In genomic region chr4:42512226-42512625, GRCh38 we compare ENCODE assay signal across 23 cellular contexts.
"Had no signal": no experiment of that assay in that cellular context is flagged by ENCODE, and none has a peak within 500 bp of the region (broad histone marks: within the 10 kb centered on the region; RNA-seq: fewer than 3 reads in every experiment).

No MANE protein-coding gene starts in this region.

- H3K4me1 Mint-ChIP-seq: stimulated activated effector memory CD8-positive, alpha-beta T cell treated with anti-CD3 and anti-CD28 coated beads, Interleukin-12 subunit alpha, Interleukin-12 subunit beta, amount 100 ng/mL, for 72 hours had no signal

- DNase-seq: occipital lobe; ovary; posterior cingulate gyrus; psoas muscle; right cardiac atrium; right lobe of liver; sigmoid colon; small intestine; stimulated activated CD4-positive, alpha-beta T cell treated with anti-CD3 and anti-CD28 coated beads, Interleukin-15, amount 100 ng/mL, for 24 hours; stimulated activated CD4-positive, alpha-beta T cell treated with anti-CD3 and anti-CD28 coated beads, Interleukin-2, amount 100 ng/mL, for 24 hours; stimulated activated CD4-positive, alpha-beta T cell treated with anti-CD3 and anti-CD28 coated beads, Interleukin-2, amount 100 ng/mL, for 48 hours; stimulated activated CD4-positive, alpha-beta T cell treated with anti-CD3 and anti-CD28 coated beads, Interleukin-4, amount 100 ng/mL, for 24 hours; stimulated activated naive B cell treated with anti-CD40 and anti-IgM and Interleukin-4, amounts not matched to agents 10 μg/mL and 1 μg/mL and 100 μg/mL, for 72 hours; stimulated activated naive CD4-positive, alpha-beta T cell treated with Interleukin-2 at 50 U/mL for 16 hours; stomach; thyroid gland; trophoblast cell; upper lobe of left lung had no signal

- H3K27ac Mint-ChIP-seq: nephron; neural progenitor cell; progenitor cell of endocrine pancreas; stimulated activated effector memory CD8-positive, alpha-beta T cell treated with anti-CD3 and anti-CD28 coated beads, Interleukin-12 subunit alpha, Interleukin-12 subunit beta, amount 100 ng/mL, for 72 hours; stimulated activated naive B cell treated with anti-CD40 and anti-IgM and Interleukin-4, amounts not matched to agents 10 μg/mL and 1 μg/mL and 100 μg/mL, for 72 hours; stimulated activated naive CD8-positive, alpha-beta T cell treated with anti-CD3 and anti-CD28 coated beads, Interleukin-15, Interleukin-2, amounts not matched to agents 100 ng/mL and 50 ng/mL, for 24 hours had no signal

- H3K4me3 Mint-ChIP-seq: nephron; neural progenitor cell; stimulated activated effector memory CD8-positive, alpha-beta T cell treated with anti-CD3 and anti-CD28 coated beads, Interleukin-12 subunit alpha, Interleukin-12 subunit beta, amount 100 ng/mL, for 72 hours; stimulated activated naive B cell treated with anti-CD40 and anti-IgM and Interleukin-4, amounts not matched to agents 10 μg/mL and 1 μg/mL and 100 μg/mL, for 72 hours; stimulated activated naive CD8-positive, alpha-beta T cell treated with anti-CD3 and anti-CD28 coated beads, Interleukin-15, Interleukin-2, amounts not matched to agents 100 ng/mL and 50 ng/mL, for 24 hours had no signal

- H3K36me3 Mint-ChIP-seq: neural progenitor cell had no signal

- H3K27me3 Mint-ChIP-seq: stimulated activated naive B cell treated with anti-CD40 and anti-IgM and Interleukin-4, amounts not matched to agents 10 μg/mL and 1 μg/mL and 100 μg/mL, for 72 hours; stimulated activated naive CD8-positive, alpha-beta T cell treated with anti-CD3 and anti-CD28 coated beads, Interleukin-15, Interleukin-2, amounts not matched to agents 100 ng/mL and 50 ng/mL, for 24 hours had no signal

- H3K9me3 Mint-ChIP-seq: nephron; stimulated activated effector memory CD8-positive, alpha-beta T cell treated with anti-CD3 and anti-CD28 coated beads, Interleukin-12 subunit alpha, Interleukin-12 subunit beta, amount 100 ng/mL, for 72 hours; stimulated activated naive B cell treated with anti-CD40 and anti-IgM and Interleukin-4, amounts not matched to agents 10 μg/mL and 1 μg/mL and 100 μg/mL, for 72 hours; stimulated activated naive CD8-positive, alpha-beta T cell treated with anti-CD3 and anti-CD28 coated beads, Interleukin-15, Interleukin-2, amounts not matched to agents 100 ng/mL and 50 ng/mL, for 24 hours had no signal

- ATAC-seq: psoas muscle; right cardiac atrium; right lobe of liver; stimulated activated effector memory CD8-positive, alpha-beta T cell treated with anti-CD3 and anti-CD28 coated beads, Interleukin-12 subunit alpha, Interleukin-12 subunit beta, amount 100 ng/mL, for 72 hours; stimulated activated naive B cell treated with anti-CD40 and anti-IgM and Interleukin-4, amounts not matched to agents 10 μg/mL and 1 μg/mL and 100 μg/mL, for 72 hours had no signal
